Comparison of ENCODE assay signal across 8 cellular contexts in the genomic region with DNA sequence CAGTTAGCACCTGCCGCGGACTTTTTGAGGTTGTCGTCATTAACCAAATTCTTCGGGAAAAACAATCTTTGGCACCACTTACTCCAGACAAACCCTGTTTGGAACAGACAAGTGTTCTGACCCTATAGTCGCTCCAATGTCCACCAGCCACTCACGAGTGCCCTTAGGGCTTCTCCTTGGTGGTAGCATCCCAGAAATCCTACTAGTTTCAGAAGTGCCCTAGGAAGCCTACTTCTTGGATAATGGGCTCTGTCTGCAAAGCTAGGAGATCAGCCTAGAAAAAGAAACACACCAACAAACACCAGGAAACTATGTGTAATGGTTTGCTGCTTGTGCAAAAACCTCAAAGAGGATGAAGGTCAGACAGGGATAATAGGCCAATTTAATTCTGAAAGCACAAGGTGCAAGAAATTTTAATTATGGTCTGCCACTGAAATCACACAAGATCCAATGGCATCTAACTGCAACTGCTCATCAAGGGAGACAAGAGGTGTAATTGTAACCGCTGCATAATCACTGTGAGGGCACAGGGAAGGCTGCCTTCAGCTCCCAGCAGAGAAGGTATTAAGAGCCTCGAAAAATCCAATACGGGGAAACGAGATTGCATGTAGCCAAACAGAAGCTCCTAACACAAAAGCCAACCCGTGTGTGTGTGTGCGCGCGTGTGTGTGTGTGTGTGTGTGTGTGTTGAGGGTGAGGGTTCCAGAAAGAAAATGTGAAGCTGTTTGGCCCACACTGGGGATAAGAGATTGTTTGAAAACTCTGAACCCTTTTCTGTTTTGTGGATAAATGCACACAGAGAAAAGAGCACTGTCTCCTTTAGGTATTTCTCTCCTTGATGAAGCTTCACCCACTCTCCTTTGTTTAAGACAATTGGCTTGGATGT.
DNase-seq lines count a peak whose midpoint lies in the region; ATAC-seq and TF ChIP-seq lines count a peak whose summit lies in the region.

No MANE protein-coding gene starts in this region.

- H3K36me3 ChIP-seq in endocrine pancreas (ENCODE audit: control insufficient read depth, insufficient read depth, low read length) (no peaks in the 10 kb centered on the region), mucosa of stomach (ENCODE audit: control insufficient read depth, insufficient read depth, low read length) (no peaks in the 10 kb centered on the region)

- H3K4me1 ChIP-seq in endocrine pancreas (ENCODE audit: control insufficient read depth, insufficient read depth, low read length) = peaks cover 20% of the 10 kb centered on the region
- no peaks in the 10 kb centered on the region for H3K4me1 ChIP-seq in mucosa of stomach (ENCODE audit: control insufficient read depth, insufficient read depth, low read length)

- H3K4me3 ChIP-seq in AG04449 (ENCODE audit: low read depth, low read length) = peak overlapping the region; percentile 81
- peak overlapping the region; percentile 69 for H3K4me3 ChIP-seq in endocrine pancreas (ENCODE audit: control insufficient read depth, insufficient read depth, low read length)
- H3K4me3 ChIP-seq in mucosa of stomach (ENCODE audit: low read length) = peak overlapping the region; percentile 92

- no peaks in the 10 kb centered on the region for H3K9me3 ChIP-seq in endocrine pancreas (ENCODE audit: control insufficient read depth, low read length)
- H3K9me3 ChIP-seq in mucosa of stomach (ENCODE audit: control insufficient read depth, low read length) = no peaks in the 10 kb centered on the region

- no peaks in the 10 kb centered on the region for H3K27me3 ChIP-seq in endocrine pancreas (ENCODE audit: control insufficient read depth, insufficient read depth, low read length)
- H3K27me3 ChIP-seq in mucosa of stomach (ENCODE audit: control insufficient read depth, insufficient read depth, low read length) = no peaks in the 10 kb centered on the region

- ATAC-seq in GM21529 (IDR thresholded peaks at IDR 0.05; ENCODE audit: unreplicated experiment) (no peak), HG02970 (IDR thresholded peaks at IDR 0.05; ENCODE audit: low FRiP score, unreplicated experiment) (no peak)

- CTCF ChIA-PET in AG04449 (lab: Yijun Ruan, JAX) = interaction anchor here (0.6 to 4.5 kb wide), 9 partner anchors 8 to 669 kb away, joined by 3 to 46 read pairs (median 4); no protein-coding TSS in a partner anchor

- DNase-seq in AG04449 (ENCODE audit: low read depth, low spot score) = no peak
- DNase-seq in NCI-H2029 treated with DMSO at 0.1 percent for 48 hours (lab: John Stamatoyannopoulos, UW) = peak; percentile 55
- DNase-seq in activated gamma-delta T cell treated with Interleukin-2 at 50 U/mL for 16 hours = no peak
- DNase-seq in effector CD4-positive, alpha-beta T cell = no peak

- TF ChIP-seq CTCF in AG04449 (IDR thresholded peaks at IDR 0.05; ENCODE audit: insufficient read depth, low read length, missing control alignments) = no peak

- POLR2A ChIA-PET in AG04449 (lab: Yijun Ruan, JAX) = interaction anchor here (0.6 kb wide), 1 partner anchor 29 kb away, joined by 3 read pairs; no protein-coding TSS in a partner anchor

- H3K9ac ChIP-seq in endocrine pancreas (ENCODE audit: control insufficient read depth, insufficient read depth, low read length) (peak overlapping the region; percentile 81), mucosa of stomach (ENCODE audit: low read length) (peak overlapping the region; percentile 96)
